Comparison of ENCODE assay signal across 9 cellular contexts in the genomic region with DNA sequence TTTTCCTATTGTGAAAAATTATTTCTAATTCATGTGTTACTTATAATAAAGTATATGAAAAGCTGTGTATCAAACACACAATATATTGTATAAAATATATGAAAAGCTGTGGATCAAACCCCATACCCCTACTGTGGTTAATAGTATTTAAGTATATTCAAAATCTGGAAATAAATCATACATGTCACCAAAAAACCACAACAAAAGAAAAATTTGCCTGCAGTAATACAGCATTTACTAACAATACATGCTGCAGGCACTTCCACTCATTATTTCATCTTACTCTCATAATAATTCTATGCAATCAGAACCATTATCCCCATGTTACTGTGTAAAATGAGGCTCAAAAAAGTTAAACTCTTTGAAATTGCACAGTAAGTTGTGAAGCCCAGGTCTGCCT.
DNase-seq lines count a peak whose midpoint lies in the region; ATAC-seq and TF ChIP-seq lines count a peak whose summit lies in the region.
"Had no signal": no experiment of that assay in that cellular context is flagged by ENCODE, and none has a peak within 500 bp of the region (broad histone marks: within the 10 kb centered on the region; RNA-seq: fewer than 3 reads in every experiment).

No MANE protein-coding gene starts in this region.

- H3K27ac ChIP-seq in heart right ventricle: peak overlapping the region in 9 of 10 donors; percentile 96 to 98 (median 96)
- peak overlapping the region; percentile 98 for H3K27ac ChIP-seq in uterus

- no peak for TF ChIP-seq CTCF in heart right ventricle (IDR thresholded peaks at IDR 0.05)
- TF ChIP-seq CTCF in astrocyte of the cerebellum (IDR thresholded peaks at IDR 0.05; ENCODE audit: low read depth, low read length, missing control alignments): no peak
- no peak for TF ChIP-seq CTCF in uterus (IDR thresholded peaks at IDR 0.05)

- H3K27me3 ChIP-seq in heart right ventricle: no peaks in the 10 kb centered on the region
- H3K27me3 ChIP-seq in uterus: no peaks in the 10 kb centered on the region

- no peaks in the 10 kb centered on the region for H3K9me3 Mint-ChIP-seq in memory B cell

- H3K27me3 Mint-ChIP-seq in memory B cell: no peaks in the 10 kb centered on the region

- peaks cover 13% of the 10 kb centered on the region for H3K36me3 Mint-ChIP-seq in memory B cell

- no peak for ATAC-seq in heart right ventricle
- no peak for ATAC-seq in memory B cell (ENCODE audit: low read depth)
- ATAC-seq in HG03457 (IDR thresholded peaks at IDR 0.05; ENCODE audit: unreplicated experiment): no peak

- H3K4me3 ChIP-seq in heart right ventricle (peak overlapping the region in 8 of 10 donors; percentile 69 to 89 (median 76)), astrocyte of the cerebellum (ENCODE audit: low read depth, low read length) (peak overlapping the region; percentile 69), uterus (no peak overlapping the region)

- H3K27ac Mint-ChIP-seq in memory B cell: peak overlapping the region; percentile 99

- in situ Hi-C loops in astrocyte of the cerebellum (cut with HindIII; ENCODE audit: low sequenced_read_pairs): no loop called here

- no peak for TF ChIP-seq POLR2A in uterus (IDR thresholded peaks at IDR 0.05)

- DNase-seq in heart right ventricle: no peak
- DNase-seq in cardiac septum (ENCODE audit: low spot score): no peak
- no peak for DNase-seq in astrocyte of the cerebellum (ENCODE audit: low read depth)
- no peak for DNase-seq in memory B cell (ENCODE audit: low spot score in 2 of 2)
- no peak for DNase-seq in uterus
- DNase-seq in T-helper 9 cell: no peak
- no peak for DNase-seq in AG20443 (ENCODE audit: low spot score)
- DNase-seq: activated CD4-positive, alpha-beta T cell treated with anti-CD3 and anti-CD28 coated beads, Interleukin-2, amount 50 U/mL, for 48 hours had no signal

- H3K9me3 ChIP-seq in heart right ventricle (no peaks in the 10 kb centered on the region), uterus (no peaks in the 10 kb centered on the region)

- peak overlapping the region; percentile 99 for H3K4me3 Mint-ChIP-seq in memory B cell

- peaks cover 11 to 55% (median 36%) of the 10 kb centered on the region in 9 donors for H3K4me1 ChIP-seq in heart right ventricle
- peaks cover 0 to 10% of the 10 kb centered on the region in 2 donors for H3K4me1 ChIP-seq in uterus

- H3K36me3 ChIP-seq in heart right ventricle: peaks cover 0 to 26% (median 0%) of the 10 kb centered on the region in 9 donors
- H3K36me3 ChIP-seq in uterus: no peaks in the 10 kb centered on the region

- intact Hi-C loops in heart right ventricle (cut with DNase I): no loop called here
- intact Hi-C loops in cardiac septum (cut with DNase I): no loop called here
- intact Hi-C loops in uterus (cut with DNase I; ENCODE audit: low total_unique reads): no loop called here

- peaks cover 36% of the 10 kb centered on the region for H3K4me1 Mint-ChIP-seq in memory B cell

Comparison
In these comparisons a context has a peak if more than half of its experiments do, and no peak if none do; other contexts are left out.
1. H3K4me3 ChIP-seq: peak in heart right ventricle (8 of 10) and astrocyte of the cerebellum (single experiment); none in uterus (0 of 2).